ENCODE assay signal across 9 cellular contexts in genomic region chr15:58114388-58114787, GRCh38. TPM values are rescaled to one million over a fixed set of nuclear protein-coding genes. Genes with fewer than 3 reads are reported as not detected.
"Had no signal": no experiment of that assay in that cellular context is flagged by ENCODE, and none has a peak within 500 bp of the region (broad histone marks: within the 10 kb centered on the region; RNA-seq: fewer than 3 reads in every experiment).

No MANE protein-coding gene starts in this region.

- DNase-seq: IMR-90, KBM-7, KG1 had no signal

- H3K36me3 Mint-ChIP-seq: IgD-negative memory B cell had no signal

- H3K27me3 Mint-ChIP-seq: IgD-negative memory B cell had no signal

- H3K27ac ChIP-seq: HL-60, KMS-11 had no signal

- H3K4me1 Mint-ChIP-seq: IgD-negative memory B cell had no signal

- FAIRE-seq: HTR-8/SVneo had no signal

- H3K4me2 ChIP-seq: KMS-11 had no signal

- H3K4me3 Mint-ChIP-seq: IgD-negative memory B cell had no signal

- H3K9me3 Mint-ChIP-seq: IgD-negative memory B cell had no signal

- H3K9ac ChIP-seq: KMS-11 had no signal

- H3K27ac Mint-ChIP-seq: IgD-negative memory B cell had no signal

RNA-seq across cellular contexts. Expression of gene AQP9, which starts 23.8 kb away (rescaled TPM):
- total RNA-seq: HT-29, HT1080, IMR-90 had no signal
- polyA plus RNA-seq: IgD-negative memory B cell, IMR-90 had no signal

RNA-seq across cellular contexts. Expression of gene ALDH1A2, which starts 48.9 kb away (rescaled TPM):
- total RNA-seq: HT1080, IMR-90 had no signal
- polyA plus RNA-seq: IgD-negative memory B cell, IMR-90 had no signal
